In the genomic region with DNA sequence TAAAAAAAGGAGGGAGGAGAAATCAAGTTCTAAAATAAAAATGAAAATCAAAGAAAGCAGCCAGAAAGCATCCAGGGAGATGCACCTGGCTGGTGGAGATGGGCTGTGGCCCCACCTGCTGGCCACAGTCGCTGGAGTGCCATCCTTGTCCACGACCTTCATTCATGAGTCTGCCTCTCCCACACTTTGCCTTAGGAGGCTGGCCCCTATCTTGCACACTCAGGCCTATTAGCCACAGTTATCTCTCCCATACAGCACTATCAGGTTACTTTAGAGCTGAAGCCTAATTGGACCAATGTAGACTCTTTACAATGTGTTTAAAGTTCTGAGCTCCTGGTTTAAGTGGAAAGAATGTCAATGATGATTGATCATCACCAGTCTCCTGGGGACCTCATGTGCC, we compare ENCODE assay signal across 8 cellular contexts.
DNase-seq lines count a peak whose midpoint lies in the region; ATAC-seq and TF ChIP-seq lines count a peak whose summit lies in the region.

No MANE protein-coding gene starts in this region.

- no peak overlapping the region for H3K4me3 ChIP-seq in thyroid gland (replicated peaks in 1 of 3)

- POLR2A ChIA-PET in RWPE1 (lab: Yijun Ruan, JAX; ENCODE audit: low non-redundant PET) = no interaction called here

- H3K4me1 ChIP-seq in thyroid gland = peaks cover 0 to 3% of the 10 kb centered on the region in 2 donors

- no peaks in the 10 kb centered on the region for H3K36me3 ChIP-seq in thyroid gland

- CTCF ChIA-PET in RWPE1 (lab: Yijun Ruan, JAX) = interaction anchor here (0.6 to 2.1 kb wide), 2 partner anchors 213 to 262 kb away, joined by 3 to 10 read pairs; no protein-coding TSS in a partner anchor

- H3K27ac ChIP-seq in RWPE1 = no peak overlapping the region
- no peak overlapping the region for H3K27ac ChIP-seq in thyroid gland

- H3K9me3 ChIP-seq in thyroid gland = no peaks in the 10 kb centered on the region

- in situ Hi-C loops in Caki2 (cut with HindIII; ENCODE audit: low pct_unique_long_range_greater_than_20kb, low sequenced_read_pairs) = no loop called here

- WGBS in thyroid gland, 2 donors = 3 to 11% methylated on average over 2 of the region's 2 CpGs

- ATAC-seq in GM18498 (IDR thresholded peaks at IDR 0.05; ENCODE audit: unreplicated experiment) = no peak
- no peak for ATAC-seq in GM18502 (IDR thresholded peaks at IDR 0.05; ENCODE audit: poor library complexity, unreplicated experiment)

- H3K27me3 ChIP-seq in thyroid gland = no peaks in the 10 kb centered on the region

- no peak for TF ChIP-seq POLR2A in thyroid gland (IDR thresholded peaks at IDR 0.05)

- peak; percentile 1 for DNase-seq in Caki2 (ENCODE audit: low read depth)
- peak; percentile 68 for DNase-seq in HT-29 (ENCODE audit: low spot score)
- DNase-seq in RWPE1 (ENCODE audit: low spot score) = peak; percentile 30
- peak; percentile 30 for DNase-seq in germinal center (ENCODE audit: low spot score)
- peak; percentile 50 to 51 for DNase-seq in thyroid gland
- DNase-seq in activated effector memory CD4-positive, alpha-beta T cell treated with Interleukin-2 at 50 U/mL for 16 hours = no peak

- TF ChIP-seq CTCF in RWPE1 (conservative IDR thresholded peaks at IDR 0.05; ENCODE audit: low read depth) (peak; percentile 58), thyroid gland (IDR thresholded peaks at IDR 0.05) (peak in 3 of 6 experiments; percentile 52 to 63 (median 59))

- intact Hi-C loops in thyroid gland (cut with DNase I) = no loop called here
